In genomic region chr5:83654427-83654994, GRCh38 we compare ENCODE assay signal across 19 cellular contexts.
DNase-seq lines count a peak whose midpoint lies in the region; ATAC-seq and TF ChIP-seq lines count a peak whose summit lies in the region.
"Had no signal": no experiment of that assay in that cellular context is flagged by ENCODE, and none has a peak within 500 bp of the region (broad histone marks: within the 10 kb centered on the region; RNA-seq: fewer than 3 reads in every experiment).

No MANE protein-coding gene starts in this region.

- ATAC-seq in GM18517 (IDR thresholded peaks at IDR 0.05; ENCODE audit: unreplicated experiment) (peak; percentile 42), GM21786 (IDR thresholded peaks at IDR 0.05; ENCODE audit: unreplicated experiment) (peak; percentile 52), HG03565 (IDR thresholded peaks at IDR 0.05; ENCODE audit: unreplicated experiment) (peak; percentile 46), HG03135 (IDR thresholded peaks at IDR 0.05; ENCODE audit: unreplicated experiment) (no peak), right lobe of liver (no peak), HG03097 (IDR thresholded peaks at IDR 0.05; ENCODE audit: low FRiP score, unreplicated experiment) (no peak)
- ATAC-seq: activated CD8-positive, alpha-beta memory T cell treated with anti-CD3 and anti-CD28 coated beads, Interleukin-2, amount 10 ng/mL, durations not matched to agents 7 days and 5 days; esophagus mucosa; HepG2 had no signal

- DNase-seq in brain microvascular endothelial cell (peak; percentile 51), lower leg skin (ENCODE audit: low spot score in 2 of 2) (no peak), right lobe of liver (no peak)
- DNase-seq: activated CD8-positive, alpha-beta memory T cell treated with anti-CD3 and anti-CD28 coated beads, Interleukin-2, amount 10 ng/mL, durations not matched to agents 7 days and 5 days; activated naive CD4-positive, alpha-beta T cell treated with anti-CD3 and anti-CD28 coated beads, Interleukin-2, amount 50 U/mL, for 16 hours; DMS79 treated with DMSO at 0.1 percent for 48 hours; hypothalamus; NCI-H1694; SK-N-SH; small intestine; testis had no signal

- TF ChIP-seq CTCF in brain microvascular endothelial cell (IDR thresholded peaks at IDR 0.05; ENCODE audit: low read depth, low read length, missing control alignments) (no peak), lower leg skin (IDR thresholded peaks at IDR 0.05) (no peak), right lobe of liver (IDR thresholded peaks at IDR 0.05) (no peak)

- intact Hi-C loops in lower leg skin (cut with DNase I; ENCODE audit: low total_unique reads) (no loop called here), right lobe of liver (cut with DNase I) (no loop called here)

- no peaks in the 10 kb centered on the region for H3K4me1 ChIP-seq in right lobe of liver
- H3K4me1 ChIP-seq: testis had no signal

- H3K9me3 ChIP-seq in right lobe of liver: no peaks in the 10 kb centered on the region
- H3K9me3 ChIP-seq: SK-N-SH, testis had no signal

- in situ Hi-C loops in brain microvascular endothelial cell (cut with HindIII; ENCODE audit: low pct_ligation_motif_present, low sequenced_read_pairs): no loop called here

- H3K36me3 ChIP-seq in brain microvascular endothelial cell (replicated peaks) (no peaks in the 10 kb centered on the region), right lobe of liver (no peaks in the 10 kb centered on the region)

- TF ChIP-seq POLR2A in lower leg skin (IDR thresholded peaks at IDR 0.05) (no peak), right lobe of liver (IDR thresholded peaks at IDR 0.05) (no peak)

- WGBS in lower leg skin, 2 donors: 81 to 88% methylated on average over 1 of the region's 1 CpG
- whole genome bisulfite sequencing in right lobe of liver (ENCODE audit: insufficient coverage, low coverage, low lambda C conversion rate, missing lambda C conversion rate): 53% methylated on average over 1 of the region's 1 CpG

- H3K27me3 ChIP-seq in brain microvascular endothelial cell (replicated peaks): no peaks in the 10 kb centered on the region
- H3K27me3 ChIP-seq in right lobe of liver: no peaks in the 10 kb centered on the region
- H3K27me3 ChIP-seq: testis had no signal

- H3K27ac ChIP-seq in brain microvascular endothelial cell: no peak overlapping the region
- H3K27ac ChIP-seq in right lobe of liver: no peak overlapping the region
- H3K27ac ChIP-seq: testis had no signal

- H3K4me3 ChIP-seq in brain microvascular endothelial cell (ENCODE audit: low read depth, low read length) (no peak overlapping the region), lower leg skin (ENCODE audit: low read depth, poor library complexity, severe bottlenecking) (no peak overlapping the region), right lobe of liver (no peak overlapping the region)
- H3K4me3 ChIP-seq: lung, testis had no signal

Comparison
In these comparisons a context has a peak if more than half of its experiments do, and no peak if none do; other contexts are left out.
1. ATAC-seq: peak in GM18517 (single experiment), GM21786 (single experiment) and HG03565 (single experiment); none in HG03135 (single experiment), right lobe of liver (0 of 4) and HG03097 (single experiment).